In genomic region chr1:192918259-192918658, GRCh38 we compare ENCODE assay signal across 23 cellular contexts.
"Had no signal": no experiment of that assay in that cellular context is flagged by ENCODE, and none has a peak within 500 bp of the region (broad histone marks: within the 10 kb centered on the region; RNA-seq: fewer than 3 reads in every experiment).

No MANE protein-coding gene starts in this region.

- H3K9me3 ChIP-seq: SJCRH30 had no signal

- H3K4me2 ChIP-seq: KMS-11 had no signal

- H3K27ac ChIP-seq: HL-60, KMS-11, RWPE1, SJCRH30 had no signal

- H3K4me3 Mint-ChIP-seq: IgD-negative memory B cell had no signal

- H3K9me3 Mint-ChIP-seq: IgD-negative memory B cell had no signal

- H3K4me3 ChIP-seq: K562, SJCRH30 had no signal

- DNase-seq: Kasumi-1, MM.1S, NCI-H1105, NCI-H1417 treated with DMSO at 0.1 percent for 48 hours, NCI-H146, NCI-H1694 treated with DMSO at 0.1 percent for 48 hours, NCI-H1930, NCI-H2081, NCI-H2107, NCI-H2227 treated with DMSO at 0.1 percent for 48 hours, NCI-H524, NCI-H526 treated with DMSO at 0.1 percent for 48 hours, NCI-H748 treated with DMSO at 0.1 percent for 48 hours, SHP77 treated with DMSO at 0.1 percent for 48 hours, SJCRH30 had no signal

- H3K36me3 ChIP-seq: SJCRH30 had no signal

- ATAC-seq: K562, Panc1, Right ventricle myocardium inferior, SK-N-SH treated with all-trans-retinoic acid at 6 μM for 48 hours had no signal

- H3K27ac Mint-ChIP-seq: IgD-negative memory B cell had no signal

- H3K27me3 ChIP-seq: SJCRH30 had no signal

- H3K9ac ChIP-seq: KMS-11 had no signal

- H3K36me3 Mint-ChIP-seq: IgD-negative memory B cell had no signal

- H3K4me1 ChIP-seq: SJCRH30 had no signal

- H3K4me1 Mint-ChIP-seq: IgD-negative memory B cell had no signal
